ENCODE assay signal across 7 cellular contexts in genomic region chr14:104676694-104677505, GRCh38. TPM values are rescaled to one million over a fixed set of nuclear protein-coding genes. Genes with fewer than 3 reads are reported as not detected.
A peak's percentile ranks its signal among the peaks of the same experiment; 100 is the strongest.
DNase-seq lines count a peak whose midpoint lies in the region; ATAC-seq and TF ChIP-seq lines count a peak whose summit lies in the region.

No MANE protein-coding gene starts in this region.

- TF ChIP-seq POLR2A in transverse colon (IDR thresholded peaks at IDR 0.05): no peak

- DNase-seq in choroid plexus epithelial cell (ENCODE audit: low read depth) (peak; percentile 31), transverse colon (peak; percentile 35), hippocampal formation (lab: John Stamatoyannopoulos, UW) (no peak), NCI-H345 treated with DMSO at 0.1 percent for 48 hours (lab: John Stamatoyannopoulos, UW; ENCODE audit: unreplicated experiment) (no peak)
- DNase-seq in naive thymus-derived CD8-positive, alpha-beta T cell: peak in 1 of 10 donors; percentile 57

- no peaks in the 10 kb centered on the region for H4K20me1 ChIP-seq in OCI-LY1 (ENCODE audit: insufficient read depth, low read length)

- no peak overlapping the region for H3K27ac ChIP-seq in OCI-LY1 (ENCODE audit: low read depth, low read length, poor library complexity, severe bottlenecking)
- peak overlapping the region; percentile 84 to 92 (median 87) for H3K27ac ChIP-seq in transverse colon

- H3K9me3 ChIP-seq in OCI-LY1 (ENCODE audit: low read length) (0 out of 2 replicates have a peak, but pooled peaks cover 3% of the 10 kb centered on the region), transverse colon (no peaks in the 10 kb centered on the region)

- peak overlapping the region; percentile 46 to 93 (median 76) for H3K4me3 Mint-ChIP-seq in naive thymus-derived CD8-positive, alpha-beta T cell

- no peaks in the 10 kb centered on the region for H3K9me3 Mint-ChIP-seq in naive thymus-derived CD8-positive, alpha-beta T cell

- POLR2A ChIA-PET in naive thymus-derived CD8-positive, alpha-beta T cell (lab: Charles Lee): interaction anchor here (0.7 to 5.7 kb wide), 6 partner anchors 11 to 76 kb away, joined by 4 to 58 read pairs (median 11); partner anchors contain the start of genes INF2 and SIVA1

- H3K4me1 Mint-ChIP-seq in naive thymus-derived CD8-positive, alpha-beta T cell: peaks cover 9 to 31% (median 15%) of the 10 kb centered on the region in 4 donors

- H3K4me1 ChIP-seq in OCI-LY1 (ENCODE audit: insufficient read depth, low read length, severe bottlenecking) (peaks cover 19% of the 10 kb centered on the region), transverse colon (peaks cover 44 to 51% (median 50%) of the 10 kb centered on the region in 4 donors)

- H3K9me2 ChIP-seq in OCI-LY1 (ENCODE audit: low read depth, low read length): no peaks in the 10 kb centered on the region

- peak; percentile 15 for ATAC-seq in GM21528 (IDR thresholded peaks at IDR 0.05; ENCODE audit: low FRiP score, unreplicated experiment)
- ATAC-seq in naive thymus-derived CD8-positive, alpha-beta T cell: no peak

- no peaks in the 10 kb centered on the region for H3K79me2 ChIP-seq in OCI-LY1 (ENCODE audit: insufficient read depth, low read length)

- H3K36me3 ChIP-seq in OCI-LY1 (ENCODE audit: insufficient read depth, low read length) (no peaks in the 10 kb centered on the region; the same call in 1 of the 2 replicates), transverse colon (no peaks in the 10 kb centered on the region)

- H2AFZ ChIP-seq in OCI-LY1 (ENCODE audit: low read length): no peak overlapping the region

- no peak for TF ChIP-seq CTCF in OCI-LY1 (IDR thresholded peaks at IDR 0.05; ENCODE audit: low read length)
- no peak for TF ChIP-seq CTCF in choroid plexus epithelial cell (conservative IDR thresholded peaks at IDR 0.05; ENCODE audit: low read depth, low read length)
- TF ChIP-seq CTCF in transverse colon (IDR thresholded peaks at IDR 0.05): no peak

- intact Hi-C loops in transverse colon (cut with DNase I; ENCODE audit: low total_unique reads): no loop called here

- in situ Hi-C loops in transverse colon (cut with MboI; ENCODE audit: low pct_ligation_motif_present in 1 of 4, low pct_unique_long_range_greater_than_20kb in 1 of 4, low sequenced_read_pairs in 3 of 4): no loop called here

- no peak for TF ChIP-seq EP300 in transverse colon (IDR thresholded peaks at IDR 0.05; ENCODE audit: low read depth)

- H3F3A ChIP-seq in OCI-LY1 (ENCODE audit: insufficient read depth, low read length): no peaks in the 10 kb centered on the region

- no peaks in the 10 kb centered on the region for H3K27me3 Mint-ChIP-seq in naive thymus-derived CD8-positive, alpha-beta T cell

- peak overlapping the region; percentile 53; the same call in 1 of the 2 replicates for H3K9ac ChIP-seq in OCI-LY1 (ENCODE audit: low read length)

- H3K4me3 ChIP-seq in OCI-LY1 (ENCODE audit: low read depth, low read length, poor library complexity, severe bottlenecking) (peak overlapping the region; percentile 57), choroid plexus epithelial cell (ENCODE audit: low read depth, low read length) (peak overlapping the region; percentile 64), transverse colon (peak overlapping the region in 3 of 4 donors; percentile 35 to 56 (median 49))

- WGBS in transverse colon (ENCODE audit: low coverage in 1 of 2), 2 donors: 23 to 50% methylated on average over 2 to 22 of the region's 29 CpGs

- H3K27ac Mint-ChIP-seq in naive thymus-derived CD8-positive, alpha-beta T cell: peak overlapping the region in 2 of 10 donors; percentile 37 to 87

- H3K27me3 ChIP-seq in OCI-LY1 (ENCODE audit: insufficient read depth, low read length) (peaks cover 17% of the 10 kb centered on the region), transverse colon (no peaks in the 10 kb centered on the region)

- H3K4me2 ChIP-seq in OCI-LY1 (ENCODE audit: low read length): peak overlapping the region; percentile 82

- H3K36me3 Mint-ChIP-seq in naive thymus-derived CD8-positive, alpha-beta T cell: no peaks in the 10 kb centered on the region

RNA-seq across cellular contexts. Expression of gene INF2, which starts 12.5 kb away (rescaled TPM):
- total RNA-seq in naive thymus-derived CD8-positive, alpha-beta T cell: 100 to 1,000 TPM; 114 to 121 TPM
- polyA plus RNA-seq in naive thymus-derived CD8-positive, alpha-beta T cell: 1 to 10 TPM; 1.8 to 7.6 (median 5.1) TPM
- total RNA-seq in transverse colon: 100 to 1,000 TPM; 187 to 510 (median 205) TPM

RNA-seq across cellular contexts. Expression of gene ADSS1, which starts 47.1 kb away (rescaled TPM):
- 1 to 10 TPM; 5.1 to 5.5 TPM for total RNA-seq in naive thymus-derived CD8-positive, alpha-beta T cell
- 1 to 10 TPM in 2 of 3 donors, under 1 TPM in 1; 0.61 to 3.1 (median 1.4) TPM for polyA plus RNA-seq in naive thymus-derived CD8-positive, alpha-beta T cell
- total RNA-seq in transverse colon: 10 to 100 TPM in 1 of 4 donors, 1 to 10 TPM in 2, not detected in 1; 4.4 to 11.3 (median 7.1) TPM

Comparison
In these comparisons a context has a peak if more than half of its experiments do, and no peak if none do; other contexts are left out.
1. DNase-seq: peak in choroid plexus epithelial cell (single experiment) and transverse colon (single experiment); none in hippocampal formation (0 of 2) and NCI-H345 treated with DMSO at 0.1 percent for 48 hours (single experiment).
2. Peak in every context shown above with its lines, with median percentiles within 50 percentile points of each other: H3K4me3 ChIP-seq.